9 cellular contexts compared by ENCODE assay signal in genomic region chr17:19876524-19877161, GRCh38. TPM values are rescaled to one million over a fixed set of nuclear protein-coding genes. Genes with fewer than 3 reads are reported as not detected.
A peak's percentile ranks its signal among the peaks of the same experiment; 100 is the strongest.
DNase-seq lines count a peak whose midpoint lies in the region; ATAC-seq and TF ChIP-seq lines count a peak whose summit lies in the region.
"Had no signal": no experiment of that assay in that cellular context is flagged by ENCODE, and none has a peak within 500 bp of the region (broad histone marks: within the 10 kb centered on the region; RNA-seq: fewer than 3 reads in every experiment).

No MANE protein-coding gene starts in this region.

- H3K4me1 Mint-ChIP-seq in CD8-positive, alpha-beta T cell (ENCODE audit: low read depth), result peaks cover 55% of the 10 kb centered on the region
- H3K4me1 Mint-ChIP-seq in T-helper 1 cell treated with Interleukin-12 subunit alpha and Interleukin-12 subunit beta and Interleukin-4 antibody, amounts not matched to agents 30 μg/mL and 1 μg/mL, for 36 hours (ENCODE audit: low read depth), result peaks cover 14% of the 10 kb centered on the region
- H3K4me1 Mint-ChIP-seq in natural killer cell, result peaks cover 22 to 26% of the 10 kb centered on the region in 2 donors
- H3K4me1 Mint-ChIP-seq in endothelial cell (ENCODE audit: unreplicated experiment), result no peaks in the 10 kb centered on the region

- ATAC-seq in CD8-positive, alpha-beta T cell, result peak; percentile 93
- ATAC-seq in natural killer cell, result peak; percentile 31 to 76 (median 75)
- ATAC-seq: Panc1 had no signal

- TF ChIP-seq CTCF in CD8-positive, alpha-beta T cell (IDR thresholded peaks at IDR 0.05), result no peak
- TF ChIP-seq CTCF in natural killer cell (IDR thresholded peaks at IDR 0.05), result no peak
- no peak for TF ChIP-seq CTCF in endothelial cell (IDR thresholded peaks at IDR 0.05; ENCODE audit: unreplicated experiment)

- H3K36me3 ChIP-seq in CD8-positive, alpha-beta T cell (ENCODE audit: insufficient read depth, low read length), result no peaks in the 10 kb centered on the region

- no peaks in the 10 kb centered on the region for H3K27me3 ChIP-seq in CD8-positive, alpha-beta T cell (ENCODE audit: insufficient read depth, low read length)

- peak overlapping the region; percentile 6 for H3K27ac ChIP-seq in CD8-positive, alpha-beta T cell (ENCODE audit: low read depth, low read length)

- H3K27me3 Mint-ChIP-seq in CD8-positive, alpha-beta T cell (ENCODE audit: low read depth), result no peaks in the 10 kb centered on the region
- H3K27me3 Mint-ChIP-seq in T-helper 1 cell treated with Interleukin-12 subunit alpha and Interleukin-12 subunit beta and Interleukin-4 antibody, amounts not matched to agents 30 μg/mL and 1 μg/mL, for 36 hours (ENCODE audit: low read depth), result peaks cover 11% of the 10 kb centered on the region
- H3K27me3 Mint-ChIP-seq in natural killer cell (ENCODE audit: low read depth in 2 of 2), result no peaks in the 10 kb centered on the region
- H3K27me3 Mint-ChIP-seq in endothelial cell (ENCODE audit: unreplicated experiment), result no peaks in the 10 kb centered on the region

- peak in 6 of 7 experiments; percentile 43 to 81 (median 56) for DNase-seq in CD8-positive, alpha-beta T cell
- peak; percentile 72 for DNase-seq in central memory CD4-positive, alpha-beta T cell
- DNase-seq in natural killer cell, result no peak
- DNase-seq in HCEC 1CT, result no peak
- DNase-seq in endothelial cell (ENCODE audit: low spot score), result no peak
- no peak for DNase-seq in NCI-H2196 (lab: John Stamatoyannopoulos, UW; ENCODE audit: unreplicated experiment)
- DNase-seq in NCI-H2171 (lab: John Stamatoyannopoulos, UW), result no peak

- peak overlapping the region; percentile 63 for H3K4me3 Mint-ChIP-seq in CD8-positive, alpha-beta T cell
- H3K4me3 Mint-ChIP-seq in T-helper 1 cell treated with Interleukin-12 subunit alpha and Interleukin-12 subunit beta and Interleukin-4 antibody, amounts not matched to agents 30 μg/mL and 1 μg/mL, for 36 hours, result peak overlapping the region; percentile 43
- H3K4me3 Mint-ChIP-seq in natural killer cell, result peak overlapping the region; percentile 84
- no peak overlapping the region for H3K4me3 Mint-ChIP-seq in endothelial cell (ENCODE audit: unreplicated experiment)

- peak overlapping the region; percentile 13 for H3K4me3 ChIP-seq in CD8-positive, alpha-beta T cell (ENCODE audit: low read depth, low read length)

- no peaks in the 10 kb centered on the region for H3K36me3 Mint-ChIP-seq in CD8-positive, alpha-beta T cell
- no peaks in the 10 kb centered on the region for H3K36me3 Mint-ChIP-seq in T-helper 1 cell treated with Interleukin-12 subunit alpha and Interleukin-12 subunit beta and Interleukin-4 antibody, amounts not matched to agents 30 μg/mL and 1 μg/mL, for 36 hours (ENCODE audit: low read depth)
- H3K36me3 Mint-ChIP-seq in natural killer cell (no peaks in the 10 kb centered on the region), endothelial cell (ENCODE audit: low read depth, unreplicated experiment) (no peaks in the 10 kb centered on the region)

- H3K4me1 ChIP-seq in CD8-positive, alpha-beta T cell (ENCODE audit: insufficient read depth, low read length), result peaks cover 50% of the 10 kb centered on the region

- H3K27ac Mint-ChIP-seq in CD8-positive, alpha-beta T cell, result peak overlapping the region; percentile 82
- no peak overlapping the region for H3K27ac Mint-ChIP-seq in T-helper 1 cell treated with Interleukin-12 subunit alpha and Interleukin-12 subunit beta and Interleukin-4 antibody, amounts not matched to agents 30 μg/mL and 1 μg/mL, for 36 hours
- peak overlapping the region; percentile 81 to 85 for H3K27ac Mint-ChIP-seq in natural killer cell
- H3K27ac Mint-ChIP-seq in endothelial cell (ENCODE audit: unreplicated experiment), result no peak overlapping the region

- POLR2A ChIA-PET in CD8-positive, alpha-beta T cell (lab: Charles Lee), result interaction anchor here (0.6 to 2.7 kb wide), 3 partner anchors 10 to 242 kb away, joined by 3 to 18 read pairs (median 6); partner anchors contain the start of genes AKAP10 and ULK2

- CTCF ChIA-PET in CD8-positive, alpha-beta T cell (lab: Charles Lee), result interaction anchor here (0.7 kb wide), 1 partner anchor 50 kb away, joined by 4 read pairs; no protein-coding TSS in a partner anchor

- no peaks in the 10 kb centered on the region for H3K9me3 ChIP-seq in CD8-positive, alpha-beta T cell (ENCODE audit: low read length)

- no peaks in the 10 kb centered on the region for H3K9me3 Mint-ChIP-seq in CD8-positive, alpha-beta T cell
- H3K9me3 Mint-ChIP-seq in T-helper 1 cell treated with Interleukin-12 subunit alpha and Interleukin-12 subunit beta and Interleukin-4 antibody, amounts not matched to agents 30 μg/mL and 1 μg/mL, for 36 hours, result no peaks in the 10 kb centered on the region
- H3K9me3 Mint-ChIP-seq in natural killer cell (no peaks in the 10 kb centered on the region), endothelial cell (ENCODE audit: unreplicated experiment) (no peaks in the 10 kb centered on the region)

- intact Hi-C loops in CD8-positive, alpha-beta T cell (cut with DNase I, micrococcal nuclease), result no loop called here
- intact Hi-C loops in natural killer cell (cut with micrococcal nuclease), result no loop called here

RNA-seq across cellular contexts. Expression of gene ULK2, which starts 8.9 kb away (rescaled TPM):
- total RNA-seq in CD8-positive, alpha-beta T cell, result 10 to 100 TPM in 1 of 2 experiments, 1 to 10 TPM in 1; 7.6 to 10.7 TPM
- total RNA-seq in natural killer cell (10 to 100 TPM; 13.7 to 20.6 (median 19.2) TPM), endothelial cell (ENCODE audit: unreplicated experiment) (15.7 TPM)

Comparison
In these comparisons a context has a peak if more than half of its experiments do, and no peak if none do; other contexts are left out.
1. DNase-seq: peak in CD8-positive, alpha-beta T cell (6 of 7) and central memory CD4-positive, alpha-beta T cell (single experiment); none in natural killer cell (single experiment), HCEC 1CT (single experiment), endothelial cell (single experiment), NCI-H2196 (single experiment) and NCI-H2171 (single experiment).
2. H3K27ac Mint-ChIP-seq: peak in CD8-positive, alpha-beta T cell (single experiment) and natural killer cell (2 of 2); none in T-helper 1 cell treated with Interleukin-12 subunit alpha and Interleukin-12 subunit beta and Interleukin-4 antibody, amounts not matched to agents 30 μg/mL and 1 μg/mL, for 36 hours (single experiment) and endothelial cell (single experiment).